17 cellular contexts compared by ENCODE assay signal in the genomic region with DNA sequence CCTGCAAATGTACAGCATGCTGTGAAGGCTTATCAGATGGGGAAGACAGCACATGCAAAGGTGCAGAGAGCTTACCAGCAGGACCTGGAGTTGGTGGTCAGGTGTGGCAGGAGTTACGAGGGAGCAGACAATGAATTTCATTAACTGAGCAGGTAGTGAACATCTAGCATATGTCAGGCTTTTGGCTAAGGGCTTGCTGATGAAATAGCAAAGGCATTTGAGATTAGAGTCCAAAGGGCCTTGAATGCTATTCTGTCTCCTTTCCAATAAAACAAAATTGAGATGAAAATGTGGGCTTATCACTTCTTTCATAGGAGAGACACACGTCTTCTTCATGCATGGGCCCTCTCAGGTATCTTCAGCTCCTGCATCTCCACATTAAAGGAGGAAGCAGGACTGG. TPM values are rescaled to one million over a fixed set of nuclear protein-coding genes. Genes with fewer than 3 reads are reported as not detected.
DNase-seq lines count a peak whose midpoint lies in the region; ATAC-seq, FAIRE-seq and TF ChIP-seq lines count a peak whose summit lies in the region.
"Had no signal": no experiment of that assay in that cellular context is flagged by ENCODE, and none has a peak within 500 bp of the region (broad histone marks: within the 10 kb centered on the region; RNA-seq: fewer than 3 reads in every experiment).

No MANE protein-coding gene starts in this region.

- TF ChIP-seq CTCF in right lobe of liver (IDR thresholded peaks at IDR 0.05) (no peak), HepG2 (CRISPR knock-in tag; IDR thresholded peaks at IDR 0.05) (no peak), left ventricle myocardium inferior (IDR thresholded peaks at IDR 0.05; ENCODE audit: borderline replicate concordance) (no peak)
- no peak for TF ChIP-seq CTCF in CD4-positive, alpha-beta T cell (IDR thresholded peaks at IDR 0.05)

- TF ChIP-seq EP300 in HepG2 (IDR thresholded peaks at IDR 0.05; ENCODE audit: low read depth in 2 of 2, low read length in 2 of 2), result no peak
- TF ChIP-seq EP300 in HepG2 (CRISPR knock-in tag; IDR thresholded peaks at IDR 0.05; ENCODE audit: borderline replicate concordance), result no peak

- in situ Hi-C loops in HepG2 (cut with HindIII; ENCODE audit: extremely low pct_ligation_motif_present, low pct_unique_long_range_greater_than_20kb), result no loop called here

- DNase-seq in right lobe of liver (no peak), HepG2 (ENCODE audit: low spot score) (no peak), left ventricle myocardium inferior (no peak), left colon (no peak), NOMO-1 treated with dmso at 0.1 percent for 144 hours (lab: John Stamatoyannopoulos, UW; ENCODE audit: unreplicated experiment) (no peak)
- no peak for DNase-seq in CD4-positive, alpha-beta T cell
- no peak for DNase-seq in activated effector memory CD4-positive, alpha-beta T cell treated with Interleukin-2 at 50 U/mL for 16 hours
- DNase-seq: CD8-positive, alpha-beta memory T cell; COR-L47; DMS 273 treated with DMSO at 0.1 percent for 48 hours; DMS53; DND-41; GOT3; H7 had no signal

- intact Hi-C loops in right lobe of liver (cut with DNase I), result no loop called here
- intact Hi-C loops in HepG2 (cut with micrococcal nuclease; ENCODE audit: unreplicated experiment), result no loop called here
- intact Hi-C loops in left ventricle myocardium inferior (cut with micrococcal nuclease), result no loop called here
- intact Hi-C loops in left colon (cut with DNase I, micrococcal nuclease), result no loop called here
- intact Hi-C loops in CD4-positive, alpha-beta T cell (cut with DNase I, micrococcal nuclease), result no loop called here

- H3K79me2 ChIP-seq in HepG2 (ENCODE audit: insufficient read depth, low read length), result no peaks in the 10 kb centered on the region

- peak in 3 of 4 donors; percentile 20 to 75 (median 22) for ATAC-seq in right lobe of liver
- ATAC-seq in HepG2, result no peak
- peak; percentile 9 for ATAC-seq in left colon
- no peak for ATAC-seq in CD4-positive, alpha-beta T cell (ENCODE audit: poor library complexity)
- ATAC-seq: GM12878 had no signal

- H3K9ac ChIP-seq in HepG2 (ENCODE audit: insufficient read depth, low read depth, low read length), result no peak overlapping the region
- H3K9ac ChIP-seq: BLaER1 treated with 17β-estradiol and CSF1 and Interleukin-3, amounts not matched to agents 10 nM and 100 nM had no signal

- H3K36me3 Mint-ChIP-seq in CD4-positive, alpha-beta T cell (ENCODE audit: low read depth), result no peaks in the 10 kb centered on the region
- H3K36me3 Mint-ChIP-seq: CD8-positive, alpha-beta memory T cell had no signal

- POLR2A ChIA-PET in HepG2 (lab: Yijun Ruan, JAX), result no interaction called here
- POLR2A ChIA-PET in CD4-positive, alpha-beta T cell (lab: Charles Lee), result no interaction called here

- no peak overlapping the region for H3K27ac ChIP-seq in right lobe of liver
- no peak overlapping the region for H3K27ac ChIP-seq in HepG2 (ENCODE audit: extremely low read length, insufficient read depth, low read length)
- peak overlapping the region; percentile 94 for H3K27ac ChIP-seq in left ventricle myocardium inferior (replicated peaks)
- no peak overlapping the region for H3K27ac ChIP-seq in CD4-positive, alpha-beta T cell (ENCODE audit: low read depth, low read length)
- H3K27ac ChIP-seq: BLaER1 treated with 17β-estradiol and CSF1 and Interleukin-3, amounts not matched to agents 10 nM and 100 nM had no signal

- H3K9me3 ChIP-seq in right lobe of liver (no peaks in the 10 kb centered on the region), HepG2 (ENCODE audit: low read length) (no peaks in the 10 kb centered on the region), left ventricle myocardium inferior (replicated peaks) (no peaks in the 10 kb centered on the region)
- no peaks in the 10 kb centered on the region for H3K9me3 ChIP-seq in CD4-positive, alpha-beta T cell (ENCODE audit: control insufficient read depth, low read length)
- H3K9me3 ChIP-seq: BLaER1 treated with 17β-estradiol and CSF1 and Interleukin-3, amounts not matched to agents 10 nM and 100 nM had no signal

- no peak overlapping the region for H3K27ac Mint-ChIP-seq in CD4-positive, alpha-beta T cell
- H3K27ac Mint-ChIP-seq: B cell had no signal

- no peak overlapping the region for H3K4me3 Mint-ChIP-seq in CD4-positive, alpha-beta T cell
- H3K4me3 Mint-ChIP-seq: B cell; CD8-positive, alpha-beta memory T cell had no signal

- H3K4me3 ChIP-seq in right lobe of liver (no peak overlapping the region), HepG2 (replicated peaks in 1 of 3; ENCODE audit: insufficient read depth in 1 of 3, low read depth in 2 of 3, low read length in 3 of 3) (no peak overlapping the region), left ventricle myocardium inferior (no peak overlapping the region)
- H3K4me3 ChIP-seq: BLaER1 treated with 17β-estradiol and CSF1 and Interleukin-3, amounts not matched to agents 10 nM and 100 nM; GM12878 had no signal

- H3K27me3 Mint-ChIP-seq in CD4-positive, alpha-beta T cell, result peaks cover 45% of the 10 kb centered on the region

- H3K36me3 ChIP-seq in right lobe of liver, result no peaks in the 10 kb centered on the region
- H3K36me3 ChIP-seq in HepG2 (replicated peaks in 1 of 2; ENCODE audit: control insufficient read depth in 1 of 2, insufficient read depth in 2 of 2, low read length in 2 of 2), result no peaks in the 10 kb centered on the region
- H3K36me3 ChIP-seq in left ventricle myocardium inferior, result no peaks in the 10 kb centered on the region
- H3K36me3 ChIP-seq: BLaER1 treated with 17β-estradiol and CSF1 and Interleukin-3, amounts not matched to agents 10 nM and 100 nM had no signal

- no peaks in the 10 kb centered on the region for H3K4me1 Mint-ChIP-seq in CD4-positive, alpha-beta T cell (ENCODE audit: low read depth)
- H3K4me1 Mint-ChIP-seq: B cell; CD8-positive, alpha-beta memory T cell had no signal

- H3K4me1 ChIP-seq in right lobe of liver (no peaks in the 10 kb centered on the region), HepG2 (ENCODE audit: insufficient read depth, low read length) (peaks cover 14% of the 10 kb centered on the region), left ventricle myocardium inferior (peaks cover 34% of the 10 kb centered on the region)

- TF ChIP-seq RAD21 in HepG2 (CRISPR knock-in tag; IDR thresholded peaks at IDR 0.05), result no peak

- no peaks in the 10 kb centered on the region for H3K9me3 Mint-ChIP-seq in CD4-positive, alpha-beta T cell
- H3K9me3 Mint-ChIP-seq: CD8-positive, alpha-beta memory T cell had no signal

- CTCF ChIA-PET in HepG2 (lab: Yijun Ruan, JAX; ENCODE audit: low intra/inter-chr PET ratio, low total read pairs), result no interaction called here
- CTCF ChIA-PET in CD4-positive, alpha-beta T cell (lab: Charles Lee), result no interaction called here

- H3K27me3 ChIP-seq in right lobe of liver (no peaks in the 10 kb centered on the region), HepG2 (ENCODE audit: control insufficient read depth in 1 of 2, insufficient read depth in 2 of 2, low read length in 2 of 2) (peaks cover 0 to 6% of the 10 kb centered on the region in 2 experiments; a peak in 3 of 5 replicates), left ventricle myocardium inferior (ENCODE audit: low read depth) (no peaks in the 10 kb centered on the region)
- H3K27me3 ChIP-seq in CD4-positive, alpha-beta T cell (ENCODE audit: control insufficient read depth, insufficient read depth, low read length), result peaks cover 8% of the 10 kb centered on the region
- H3K27me3 ChIP-seq: BLaER1 treated with 17β-estradiol and CSF1 and Interleukin-3, amounts not matched to agents 10 nM and 100 nM had no signal

- BruUV-seq in HepG2 (replicated peaks; lab: Mats Ljungman, UMichigan), result no TSS peak

- 50% methylated on average over 2 of the region's 2 CpGs for WGBS in right lobe of liver (ENCODE audit: insufficient coverage, low coverage, low lambda C conversion rate, missing lambda C conversion rate)
- WGBS in HepG2 (ENCODE audit: low lambda C conversion rate), result 24% methylated on average over 2 of the region's 2 CpGs

- H3K4me2 ChIP-seq in HepG2 (ENCODE audit: low read depth, low read length), result no peak overlapping the region

- TF ChIP-seq POLR2A in right lobe of liver (IDR thresholded peaks at IDR 0.05) (no peak), HepG2 (IDR thresholded peaks at IDR 0.05; ENCODE audit: insufficient read depth in 1 of 2, low read depth in 2 of 2, low read length in 2 of 2) (no peak)

- no peak for FAIRE-seq in HepG2 (lab: Jason Lieb, UNC)
- FAIRE-seq: GM12878 had no signal

- no peak overlapping the region for H2AFZ ChIP-seq in HepG2 (ENCODE audit: low read length)

- no peaks in the 10 kb centered on the region for H4K20me1 ChIP-seq in HepG2 (ENCODE audit: insufficient read depth, low read length)
- H4K20me1 ChIP-seq: BLaER1 treated with 17β-estradiol and CSF1 and Interleukin-3, amounts not matched to agents 10 nM and 100 nM had no signal

TF ChIP-seq in HepG2, 621 proteins besides CTCF, POLR2A, EP300 and RAD21 (continues in another document):
- no peak for TF ChIP-seq ZNF136 (CRISPR knock-in tag; IDR thresholded peaks at IDR 0.05; ENCODE audit: low read depth)
- TF ChIP-seq PCBP1 (IDR thresholded peaks at IDR 0.05; ENCODE audit: borderline replicate concordance, low read depth, low read length), result no peak

RNA-seq across cellular contexts. Expression of gene PPARGC1B, which starts 36.6 kb away (rescaled TPM):
- total RNA-seq in right lobe of liver, result 1 to 10 TPM; 2.3 to 7.5 (median 3.9) TPM
- total RNA-seq in HepG2 (2016; rRNA removed; fragmentation: Illumina TruSeq; extraction: Trizol), result 0.73 and 1.1 TPM in 2 replicates
- 0.30 and 0.35 TPM in 2 replicates for total RNA-seq in HepG2 (2016; cell fraction: cytosol; rRNA removed; fragmentation: Illumina TruSeq; extraction: Trizol; ENCODE audit: low read depth)
- 0.76 and 0.92 TPM in 2 replicates for total RNA-seq in HepG2 (2016; cell fraction: insoluble cytoplasmic fraction; rRNA removed; fragmentation: Illumina TruSeq; extraction: Trizol)
- 0.41 and 0.49 TPM in 2 replicates for total RNA-seq in HepG2 (2016; cell fraction: membrane; rRNA removed; fragmentation: Illumina TruSeq; extraction: Trizol)
- total RNA-seq in HepG2 (2016; cell fraction: nucleus; rRNA removed; fragmentation: Illumina TruSeq; extraction: Trizol), result 1.4 and 2.4 TPM in 2 replicates
- 0.13 and 0.24 TPM in 2 replicates for polyA plus RNA-seq in HepG2 (2011; rRNA removed)
- 0.11 and 0.12 TPM in 2 replicates for polyA plus RNA-seq in HepG2 (2011; cell fraction: cytosol; rRNA removed)
- polyA plus RNA-seq in HepG2 (2011; cell fraction: nucleus; rRNA removed), result 1.3 and 1.4 TPM in 2 replicates
- 0.12 and 0.28 TPM in 2 replicates for polyA plus RNA-seq in HepG2 (2012)
- 0.07 and 0.09 TPM in 2 replicates for polyA plus RNA-seq in HepG2 (2016; cell fraction: cytosol; fragmentation: Illumina TruSeq; extraction: Trizol; ENCODE audit: low read depth)
- 0.50 and 0.53 TPM in 2 replicates for polyA plus RNA-seq in HepG2 (2016; cell fraction: insoluble cytoplasmic fraction; fragmentation: Illumina TruSeq; extraction: Trizol; ENCODE audit: low read depth)
- 0.06 and 0.14 TPM in 2 replicates for polyA plus RNA-seq in HepG2 (2016; cell fraction: membrane; fragmentation: Illumina TruSeq; extraction: Trizol; ENCODE audit: low read depth)
- 1.8 and 2.1 TPM in 2 replicates for polyA plus RNA-seq in HepG2 (2016; cell fraction: nucleus; fragmentation: Illumina TruSeq; extraction: Trizol; ENCODE audit: insufficient read depth, low read depth)
- polyA minus RNA-seq in HepG2 (2011; rRNA and poly(A)+ RNA removed; ENCODE audit: low replicate concordance), result 0.78 and 4.8 TPM in 2 replicates
- polyA minus RNA-seq in HepG2 (2011; cell fraction: cytosol; rRNA and poly(A)+ RNA removed), result 0.35 and 0.40 TPM in 2 replicates
- polyA minus RNA-seq in HepG2 (2011; cell fraction: nucleus; rRNA and poly(A)+ RNA removed), result 0.90 and 1.1 TPM in 2 replicates
- 28.4 TPM for total RNA-seq in left ventricle myocardium inferior
- 10 to 100 TPM; 25.7 to 60.8 TPM for total RNA-seq in left colon
- 1 to 10 TPM; 1.8 to 2.3 TPM for total RNA-seq in CD4-positive, alpha-beta T cell

Comparison
In these comparisons a context has a peak if more than half of its experiments do, and no peak if none do; other contexts are left out.
1. ATAC-seq: peak in right lobe of liver (3 of 4) and left colon (single experiment); none in HepG2 (single experiment) and CD4-positive, alpha-beta T cell (single experiment).